25 cellular contexts compared by ENCODE assay signal in the genomic region with DNA sequence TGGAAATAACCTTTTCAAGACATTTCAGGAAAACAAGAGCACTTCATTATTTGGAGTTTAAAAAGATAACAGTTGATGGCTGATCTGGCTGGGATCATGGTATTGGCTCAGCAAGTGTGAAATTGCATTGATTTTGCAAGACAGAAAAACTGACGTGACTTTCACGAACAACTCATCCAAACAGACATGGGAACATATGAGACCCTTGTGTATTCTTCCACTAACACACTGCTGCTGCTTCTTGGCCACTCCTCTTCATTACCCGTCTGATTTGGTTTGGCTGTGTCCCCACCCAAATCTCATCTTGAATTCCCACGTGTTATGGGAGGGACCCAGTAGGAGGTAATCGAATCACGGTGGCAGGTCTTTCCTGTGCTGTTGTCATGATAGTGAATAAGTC.
"Had no signal": no experiment of that assay in that cellular context is flagged by ENCODE, and none has a peak within 500 bp of the region (broad histone marks: within the 10 kb centered on the region; RNA-seq: fewer than 3 reads in every experiment).

No MANE protein-coding gene starts in this region.

- DNase-seq: central memory CD4-positive, alpha-beta T cell; dorsolateral prefrontal cortex; effector CD4-positive, alpha-beta T cell; foreskin keratinocyte; glutamatergic neuron; hypothalamus; immature natural killer cell; islet precursor cell; kidney glomerular epithelial cell; left colon; natural killer cell; occipital lobe; ovary; posterior cingulate gyrus; psoas muscle; right lobe of liver; stimulated activated CD4-positive, alpha-beta T cell treated with anti-CD3 and anti-CD28 coated beads, Interleukin-2, amount 100 ng/mL, for 24 hours; stimulated activated CD4-positive, alpha-beta T cell treated with anti-CD3 and anti-CD28 coated beads, Interleukin-4, amount 100 ng/mL, for 24 hours; stimulated activated naive CD8-positive, alpha-beta T cell treated with anti-CD3 and anti-CD28 coated beads, Interleukin-15, Interleukin-2, amounts not matched to agents 100 U/mL and 50 U/mL, for 24 hours; testis; tibial artery had no signal

- H3K4me3 ChIP-seq: dorsolateral prefrontal cortex, lung, ovary, psoas muscle, right lobe of liver, testis, tibial artery had no signal

- H3K36me3 Mint-ChIP-seq: memory B cell; natural killer cell; stimulated activated memory B cell treated with anti-CD40 and anti-IgM and Interleukin-4, amounts not matched to agents 10 μg/mL and 1 μg/mL and 100 μg/mL, for 72 hours; type B pancreatic cell had no signal

- H3K9me3 Mint-ChIP-seq: immature natural killer cell; memory B cell; natural killer cell; stimulated activated memory B cell treated with anti-CD40 and anti-IgM and Interleukin-4, amounts not matched to agents 10 μg/mL and 1 μg/mL and 100 μg/mL, for 72 hours; type B pancreatic cell had no signal

- H3K27ac Mint-ChIP-seq: immature natural killer cell; memory B cell; natural killer cell; stimulated activated memory B cell treated with anti-CD40 and anti-IgM and Interleukin-4, amounts not matched to agents 10 μg/mL and 1 μg/mL and 100 μg/mL, for 72 hours; type B pancreatic cell had no signal

- H3K27me3 Mint-ChIP-seq: stimulated activated memory B cell treated with anti-CD40 and anti-IgM and Interleukin-4, amounts not matched to agents 10 μg/mL and 1 μg/mL and 100 μg/mL, for 72 hours; type B pancreatic cell had no signal

- H3K4me1 Mint-ChIP-seq: memory B cell; stimulated activated memory B cell treated with anti-CD40 and anti-IgM and Interleukin-4, amounts not matched to agents 10 μg/mL and 1 μg/mL and 100 μg/mL, for 72 hours had no signal

- H3K4me3 Mint-ChIP-seq: immature natural killer cell; memory B cell; natural killer cell; stimulated activated memory B cell treated with anti-CD40 and anti-IgM and Interleukin-4, amounts not matched to agents 10 μg/mL and 1 μg/mL and 100 μg/mL, for 72 hours; type B pancreatic cell had no signal

- ATAC-seq: foreskin keratinocyte; left colon; natural killer cell; psoas muscle; right lobe of liver; stimulated activated memory B cell treated with anti-CD40 and anti-IgM and Interleukin-4, amounts not matched to agents 10 μg/mL and 1 μg/mL and 100 μg/mL, for 72 hours; stimulated activated naive CD8-positive, alpha-beta T cell treated with anti-CD3 and anti-CD28 coated beads, Interleukin-15, Interleukin-2, amounts not matched to agents 100 U/mL and 50 U/mL, for 24 hours had no signal
